8 cellular contexts compared by ENCODE assay signal in the genomic region with DNA sequence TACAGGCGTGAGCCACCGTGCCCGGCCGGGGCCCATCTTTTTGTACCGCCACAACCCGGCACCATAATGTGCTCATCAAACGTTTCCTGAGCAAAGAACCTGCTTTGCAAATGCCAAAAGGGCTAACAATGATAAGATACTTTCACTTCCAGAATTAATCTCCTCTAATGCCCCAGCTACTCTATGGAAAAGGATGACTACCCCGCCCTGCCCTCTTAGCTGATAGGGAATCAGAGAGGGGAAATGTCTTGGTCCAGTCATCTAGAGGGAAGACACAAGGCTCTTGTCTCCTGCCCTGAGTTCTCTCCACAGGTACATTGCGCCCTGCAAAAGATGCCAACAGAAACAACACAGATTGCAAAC. TPM values are rescaled to one million over a fixed set of nuclear protein-coding genes. Genes with fewer than 3 reads are reported as not detected.
DNase-seq lines count a peak whose midpoint lies in the region; ATAC-seq and TF ChIP-seq lines count a peak whose summit lies in the region.

No MANE protein-coding gene starts in this region.

- H3K18ac ChIP-seq in mesendoderm (ENCODE audit: low read length): no peak overlapping the region

- H2BK120ac ChIP-seq in mesendoderm (ENCODE audit: low read depth, low read length): no peak overlapping the region

- peak overlapping the region; percentile 82 for H3K4me2 ChIP-seq in mesendoderm (ENCODE audit: low read length)

- no peak overlapping the region for H2AK5ac ChIP-seq in mesendoderm (ENCODE audit: low read length)

- no peak overlapping the region for H4K5ac ChIP-seq in mesendoderm (ENCODE audit: low read length)

- H3K9me3 ChIP-seq in ascending aorta: no peaks in the 10 kb centered on the region

- TF ChIP-seq CTCF in 22Rv1 (IDR thresholded peaks at IDR 0.05) (no peak), ascending aorta (IDR thresholded peaks at IDR 0.05) (no peak)

- H3K4me3 ChIP-seq in H7 (ENCODE audit: insufficient read depth, low read depth, low read length) (peak overlapping the region; percentile 88), ascending aorta (peak overlapping the region; percentile 61 to 85), mesendoderm (ENCODE audit: low read length) (peak overlapping the region; percentile 65)

- H3K27me3 ChIP-seq in H7 (ENCODE audit: control insufficient read depth, insufficient read depth, low read length) (no peaks in the 10 kb centered on the region), ascending aorta (no peaks in the 10 kb centered on the region), mesendoderm (ENCODE audit: insufficient read depth, low read length, poor library complexity) (no peaks in the 10 kb centered on the region)

- ATAC-seq in HG03354 (IDR thresholded peaks at IDR 0.05; ENCODE audit: poor library complexity, severe bottlenecking, unreplicated experiment): no peak
- no peak for ATAC-seq in HG03378 (IDR thresholded peaks at IDR 0.05; ENCODE audit: unreplicated experiment)

- H2BK15ac ChIP-seq in mesendoderm (replicated peaks; ENCODE audit: low read depth): no peak overlapping the region

- WGBS in mesendoderm (ENCODE audit: extremely low coverage, insufficient coverage, low lambda C conversion rate): no CpG with 5 or more reads among the region's 9 CpGs

- H3K27ac ChIP-seq in 22Rv1 (peak overlapping the region; percentile 78), ascending aorta (no peak overlapping the region), mesendoderm (ENCODE audit: low read depth, low read length) (no peak overlapping the region)

- no peak overlapping the region for H4K8ac ChIP-seq in mesendoderm (ENCODE audit: low read depth, low read length)

- intact Hi-C loops in ascending aorta (cut with DNase I): loop anchor here (10.0 kb wide), 1 partner anchor 434 kb away; no protein-coding TSS in a partner anchor

- no peaks in the 10 kb centered on the region for H3K79me2 ChIP-seq in mesendoderm (ENCODE audit: control insufficient read depth, insufficient read depth, low read length)

- no peaks in the 10 kb centered on the region for H3K4me1 ChIP-seq in ascending aorta
- no peaks in the 10 kb centered on the region for H3K4me1 ChIP-seq in mesendoderm (ENCODE audit: control insufficient read depth, low read depth, low read length)

- peak overlapping the region; percentile 94 for H3K56ac ChIP-seq in mesendoderm (ENCODE audit: low read length)

- peak overlapping the region; percentile 57 for H3K23ac ChIP-seq in mesendoderm (ENCODE audit: low read length)

- no peaks in the 10 kb centered on the region for H3K79me1 ChIP-seq in mesendoderm (ENCODE audit: low read length)

- no peak overlapping the region for H3K4ac ChIP-seq in mesendoderm (ENCODE audit: low read depth, low read length)

- H3K36me3 ChIP-seq in H7 (replicated peaks; ENCODE audit: control insufficient read depth, insufficient read depth, low read length) (no peaks in the 10 kb centered on the region), ascending aorta (no peaks in the 10 kb centered on the region), mesendoderm (ENCODE audit: control insufficient read depth, insufficient read depth, low read length) (no peaks in the 10 kb centered on the region)

- no peak overlapping the region for H2BK5ac ChIP-seq in mesendoderm (ENCODE audit: low read length)

- DNase-seq in H7 (peak; percentile 64), ascending aorta (ENCODE audit: low spot score in 2 of 2) (no peak), mesendoderm (no peak), DMS114 treated with DMSO at 0.1 percent for 48 hours (lab: John Stamatoyannopoulos, UW; ENCODE audit: unreplicated experiment) (no peak)
- DNase-seq in activated CD8-positive, alpha-beta memory T cell treated with anti-CD3 and anti-CD28 coated beads, Interleukin-2, amount 50 U/mL, for 4 hours: no peak

- peak overlapping the region; percentile 80 for H3K9ac ChIP-seq in mesendoderm (ENCODE audit: low read length)

RNA-seq across cellular contexts. Expression of a gene that starts 0.6 kb away (rescaled TPM):
- total RNA-seq in H7 (2014; rRNA removed; shearing (Covaris generic)): 6.5 and 8.9 TPM in 2 replicates
- 0.21 TPM for total RNA-seq in ascending aorta
- 2.2 TPM for polyA plus RNA-seq in mesendoderm (2013, experiment 1 of 2)
- 2.0 TPM for polyA plus RNA-seq in mesendoderm (2013, experiment 2 of 2)

RNA-seq across cellular contexts. Expression of a gene that starts 22.0 kb away (rescaled TPM):
- 2.1 and 3.2 TPM in 2 replicates for total RNA-seq in H7 (2014; rRNA removed; shearing (Covaris generic))
- total RNA-seq in ascending aorta: not detected
- 0.48 TPM for polyA plus RNA-seq in mesendoderm (2013, experiment 1 of 2)
- 0.39 TPM for polyA plus RNA-seq in mesendoderm (2013, experiment 2 of 2)

RNA-seq across cellular contexts. Expression of a gene that starts 54.6 kb away (rescaled TPM):
- total RNA-seq in H7 (2014; rRNA removed; shearing (Covaris generic)): 27.8 and 29.0 TPM in 2 replicates
- 4.6 TPM for total RNA-seq in ascending aorta
- polyA plus RNA-seq in mesendoderm (2013, experiment 1 of 2): 10.6 TPM
- 11.2 TPM for polyA plus RNA-seq in mesendoderm (2013, experiment 2 of 2)
